ENCODE assay signal across 8 cellular contexts in genomic region chr1:68495968-68496679, GRCh38. TPM values are rescaled to one million over a fixed set of nuclear protein-coding genes. Genes with fewer than 3 reads are reported as not detected.
DNase-seq lines count a peak whose midpoint lies in the region; ATAC-seq and TF ChIP-seq lines count a peak whose summit lies in the region.

No MANE protein-coding gene starts in this region.

- H3K9me3 Mint-ChIP-seq in dendritic cell treated with granulocyte-macrophage colony-stimulating factor and Interleukin-4, amounts not matched to agents 40 ng/mL and 50 ng/mL, for 4 days, result no peaks in the 10 kb centered on the region
- H3K9me3 Mint-ChIP-seq in nephron, result no peaks in the 10 kb centered on the region

- peak overlapping the region; percentile 86 for H3K4me3 Mint-ChIP-seq in dendritic cell treated with granulocyte-macrophage colony-stimulating factor and Interleukin-4, amounts not matched to agents 40 ng/mL and 50 ng/mL, for 4 days
- peak overlapping the region; percentile 95 to 96 (median 95) for H3K4me3 Mint-ChIP-seq in nephron

- no peaks in the 10 kb centered on the region for H3K27me3 ChIP-seq in heart left ventricle

- WGBS in heart left ventricle, 4 donors, result 8 to 14% (median 9%) methylated on average over 15 to 21 of the region's 21 CpGs

- no peak for ATAC-seq in heart left ventricle
- ATAC-seq in left ventricle myocardium superior, result no peak
- peak; percentile 19 for ATAC-seq in HG02870 (IDR thresholded peaks at IDR 0.05; ENCODE audit: unreplicated experiment)

- peak overlapping the region; percentile 45 to 77 (median 64) for H3K4me3 ChIP-seq in heart left ventricle

- H3K36me3 Mint-ChIP-seq in dendritic cell treated with granulocyte-macrophage colony-stimulating factor and Interleukin-4, amounts not matched to agents 40 ng/mL and 50 ng/mL, for 4 days (ENCODE audit: low read depth), result peaks cover 5% of the 10 kb centered on the region
- H3K36me3 Mint-ChIP-seq in nephron (ENCODE audit: low read depth), result peaks cover 8% of the 10 kb centered on the region

- no peak for TF ChIP-seq POLR2A in heart left ventricle (IDR thresholded peaks at IDR 0.05)

- peaks cover 4 to 17% (median 11%) of the 10 kb centered on the region in 12 donors for H3K4me1 ChIP-seq in heart left ventricle

- peaks cover 2% of the 10 kb centered on the region for H3K27me3 Mint-ChIP-seq in dendritic cell treated with granulocyte-macrophage colony-stimulating factor and Interleukin-4, amounts not matched to agents 40 ng/mL and 50 ng/mL, for 4 days
- H3K27me3 Mint-ChIP-seq in nephron (ENCODE audit: low read depth), result peaks cover 6% of the 10 kb centered on the region

- no peak for TF ChIP-seq CTCF in heart left ventricle (IDR thresholded peaks at IDR 0.05)
- TF ChIP-seq CTCF in nephron (IDR thresholded peaks at IDR 0.05; ENCODE audit: unreplicated experiment in 3 of 3), result no peak

- intact Hi-C loops in heart left ventricle (cut with DNase I), result no loop called here
- intact Hi-C loops in left ventricle myocardium superior (cut with micrococcal nuclease), result no loop called here
- intact Hi-C loops in dendritic cell treated with granulocyte-macrophage colony-stimulating factor and Interleukin-4, amounts not matched to agents 40 ng/mL and 50 ng/mL, for 4 days (cut with micrococcal nuclease), result no loop called here

- peaks cover 26% of the 10 kb centered on the region for H3K4me1 Mint-ChIP-seq in dendritic cell treated with granulocyte-macrophage colony-stimulating factor and Interleukin-4, amounts not matched to agents 40 ng/mL and 50 ng/mL, for 4 days (ENCODE audit: low read depth)
- H3K4me1 Mint-ChIP-seq in nephron, result peaks cover 26% of the 10 kb centered on the region

- H3K27ac Mint-ChIP-seq in dendritic cell treated with granulocyte-macrophage colony-stimulating factor and Interleukin-4, amounts not matched to agents 40 ng/mL and 50 ng/mL, for 4 days, result peak overlapping the region; percentile 65
- H3K27ac Mint-ChIP-seq in nephron, result peak overlapping the region; percentile 51 to 87 (median 70)

- H3K9me3 ChIP-seq in heart left ventricle, result no peaks in the 10 kb centered on the region

- no peaks in the 10 kb centered on the region for H3K36me3 ChIP-seq in heart left ventricle

- no peak for DNase-seq in heart left ventricle
- no peak for DNase-seq in left ventricle myocardium superior
- DNase-seq in NCI-H82 (lab: John Stamatoyannopoulos, UW), result peak; percentile 59
- no peak for DNase-seq in NCI-H2196 (lab: John Stamatoyannopoulos, UW; ENCODE audit: unreplicated experiment)
- no peak for DNase-seq in pons (ENCODE audit: low spot score)

- H3K27ac ChIP-seq in heart left ventricle, result no peak overlapping the region

RNA-seq across cellular contexts. Expression of gene DEPDC1, which starts 0.8 kb away (rescaled TPM):
- 1 to 10 TPM in 2 of 9 donors, under 1 TPM in 6, not detected in 1; 0.09 to 4.2 (median 0.52) TPM for total RNA-seq in heart left ventricle
- polyA plus RNA-seq in heart left ventricle, result under 1 TPM; 0.04 to 0.07 TPM
- total RNA-seq in left ventricle myocardium superior, result 0.45 TPM

RNA-seq across cellular contexts. Expression of gene RPE65, which starts 46.4 kb away (rescaled TPM):
- total RNA-seq in heart left ventricle (not detected), left ventricle myocardium superior (not detected)
- not detected for polyA plus RNA-seq in heart left ventricle
